ENCODE assay signal across 36 cellular contexts in genomic region chr19:28154077-28154476, GRCh38.
"Had no signal": no experiment of that assay in that cellular context is flagged by ENCODE, and none has a peak within 500 bp of the region (broad histone marks: within the 10 kb centered on the region; RNA-seq: fewer than 3 reads in every experiment).

No MANE protein-coding gene starts in this region.

- H3K4me3 ChIP-seq: MG63 had no signal

- H3K27me3 ChIP-seq: MG63 had no signal

- H3K36me3 ChIP-seq: MG63 had no signal

- DNase-seq: Karpas-422, Kasumi-1, MG63, MM.1S, MV-4-11, NCI-H1048, NCI-H1092, NCI-H1092 treated with DMSO at 0.1 percent for 48 hours, NCI-H1105, NCI-H1105 treated with DMSO at 0.1 percent for 48 hours, NCI-H1417, NCI-H1417 treated with DMSO at 0.1 percent for 48 hours, NCI-H1436, NCI-H1436 treated with DMSO at 0.1 percent for 48 hours, NCI-H146, NCI-H1694, NCI-H1694 treated with DMSO at 0.1 percent for 48 hours, NCI-H187, NCI-H187 treated with DMSO at 0.1 percent for 48 hours, NCI-H1930, NCI-H2029, NCI-H2029 treated with DMSO at 0.1 percent for 48 hours, NCI-H2081, NCI-H2081 treated with DMSO at 0.1 percent for 48 hours, NCI-H2107, NCI-H2171, NCI-H2171 treated with DMSO at 0.1 percent for 48 hours, NCI-H2227 treated with DMSO at 0.1 percent for 48 hours, NCI-H226, NCI-H345, NCI-H446, NCI-H446 treated with DMSO at 0.1 percent for 48 hours, NCI-H510A, NCI-H510A treated with DMSO at 0.1 percent for 48 hours, NCI-H524, NCI-H524 treated with DMSO at 0.1 percent for 48 hours had no signal
